8 cellular contexts compared by ENCODE assay signal in the genomic region with DNA sequence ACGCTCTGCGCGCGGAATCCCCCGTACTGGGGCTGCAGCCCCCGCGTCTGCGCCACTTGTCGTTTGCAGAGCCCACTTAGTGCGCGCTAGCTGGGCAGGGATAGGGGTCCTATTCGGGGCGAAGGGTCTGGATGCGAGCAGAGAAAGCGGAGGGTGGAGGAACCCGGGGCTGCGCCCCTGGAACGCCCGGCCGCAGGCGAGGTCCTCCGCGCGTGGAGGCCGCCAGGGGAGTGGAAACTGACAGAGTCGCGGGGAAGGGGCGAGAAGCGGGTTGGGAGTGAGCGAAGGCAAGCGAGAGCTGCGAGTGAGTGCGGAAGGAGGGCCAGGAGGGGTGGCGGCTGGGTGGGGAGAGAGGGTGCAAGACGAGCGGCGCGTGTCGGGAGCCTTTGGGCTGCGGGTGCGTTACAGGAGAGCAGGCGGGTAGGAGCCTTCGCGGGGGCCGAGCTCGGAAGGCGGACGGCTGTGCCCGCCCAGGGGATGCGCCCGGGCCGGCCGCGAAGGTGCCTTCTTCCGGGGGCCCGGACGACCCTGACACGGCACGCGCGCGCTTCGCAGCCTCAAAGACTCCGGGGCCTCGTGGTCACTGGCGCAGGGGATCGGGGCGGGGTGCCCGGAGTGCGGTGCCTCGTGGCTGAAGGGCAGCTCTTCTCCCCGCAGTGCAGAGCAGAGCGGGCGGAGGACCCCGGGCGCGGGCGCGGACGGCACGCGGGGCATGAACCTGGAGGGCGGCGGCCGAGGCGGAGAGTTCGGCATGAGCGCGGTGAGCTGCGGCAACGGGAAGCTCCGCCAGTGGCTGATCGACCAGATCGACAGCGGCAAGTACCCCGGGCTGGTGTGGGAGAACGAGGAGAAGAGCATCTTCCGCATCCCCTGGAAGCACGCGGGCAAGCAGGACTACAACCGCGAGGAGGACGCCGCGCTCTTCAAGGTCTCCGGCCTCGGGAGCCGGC. TPM values are rescaled to one million over a fixed set of nuclear protein-coding genes. Genes with fewer than 3 reads are reported as not detected.
DNase-seq lines count a peak whose midpoint lies in the region; ATAC-seq, FAIRE-seq and TF ChIP-seq lines count a peak whose summit lies in the region.

No MANE protein-coding gene starts in this region.

- H3K36me3 ChIP-seq in right atrium auricular region (no peaks in the 10 kb centered on the region), skeletal muscle tissue (ENCODE audit: control insufficient read depth in 3 of 3, insufficient read depth in 3 of 3, low read length in 3 of 3) (no peaks in the 10 kb centered on the region), SJCRH30 (no peaks in the 10 kb centered on the region)

- peak; percentile 4 for TF ChIP-seq POLR2A in GM19193 (IDR thresholded peaks at IDR 0.05; ENCODE audit: extremely low read depth, insufficient read depth, insufficient read length)

- H3K9ac ChIP-seq in skeletal muscle tissue (ENCODE audit: low read depth in 1 of 3, low read length in 3 of 3) = peak overlapping the region in 1 of 3 donors; percentile 45

- ATAC-seq in HG03039 (IDR thresholded peaks at IDR 0.05; ENCODE audit: unreplicated experiment) = no peak

- no peak for TF ChIP-seq CTCF in right atrium auricular region (IDR thresholded peaks at IDR 0.05)

- FAIRE-seq in urothelium cell line (lab: Jason Lieb, UNC) = no peak

- H3K27me3 ChIP-seq in right atrium auricular region (peaks cover 11 to 29% of the 10 kb centered on the region in 2 donors), skeletal muscle tissue (ENCODE audit: control insufficient read depth in 3 of 3, insufficient read depth in 3 of 3, low read length in 3 of 3) (peaks cover 68 to 80% (median 74%) of the 10 kb centered on the region in 3 donors), SJCRH30 (no peaks in the 10 kb centered on the region)

- no peak overlapping the region for H3K27ac ChIP-seq in right atrium auricular region
- H3K27ac ChIP-seq in skeletal muscle tissue (ENCODE audit: low read depth, low read length) = no peak overlapping the region
- H3K27ac ChIP-seq in SJCRH30 = no peak overlapping the region

- H3K4me1 ChIP-seq in right atrium auricular region (peaks cover 0 to 32% of the 10 kb centered on the region in 2 donors), skeletal muscle tissue (ENCODE audit: control insufficient read depth in 3 of 3, insufficient read depth in 3 of 3, low read length in 3 of 3) (peaks cover 12 to 27% (median 12%) of the 10 kb centered on the region in 3 donors), SJCRH30 (no peaks in the 10 kb centered on the region)

- H3K9me3 ChIP-seq in right atrium auricular region (no peaks in the 10 kb centered on the region), skeletal muscle tissue (ENCODE audit: control insufficient read depth in 3 of 3, low read length in 3 of 3) (no peaks in the 10 kb centered on the region), SJCRH30 (replicated peaks) (no peaks in the 10 kb centered on the region)

- H3K4me3 ChIP-seq in right atrium auricular region (peak overlapping the region; percentile 25 to 48), skeletal muscle tissue (ENCODE audit: low read length in 3 of 3) (peak overlapping the region in 2 of 3 donors; percentile 41 to 51), SJCRH30 (no peak overlapping the region)

- peak; percentile 84 for DNase-seq in activated CD8-positive, alpha-beta memory T cell treated with anti-CD3 and anti-CD28 coated beads for 24 hours
- DNase-seq in right atrium auricular region (ENCODE audit: low spot score) = no peak
- DNase-seq in SJCRH30 = no peak
- DNase-seq in urothelium cell line (ENCODE audit: low spot score) = no peak
- no peak for DNase-seq in activated gamma-delta T cell (lab: John Stamatoyannopoulos, UW)

RNA-seq across cellular contexts. Expression of a gene that starts 1.2 kb away (rescaled TPM):
- 1 to 10 TPM in 1 of 2 donors, under 1 TPM in 1; 0.15 to 1.1 TPM for total RNA-seq in right atrium auricular region
- total RNA-seq in skeletal muscle tissue = 3.1 TPM
- total RNA-seq in SJCRH30 (2014; rRNA removed; shearing (Covaris generic)) = 0.03 TPM in 1 of 2 replicates, not detected in the other
